In the genomic region with DNA sequence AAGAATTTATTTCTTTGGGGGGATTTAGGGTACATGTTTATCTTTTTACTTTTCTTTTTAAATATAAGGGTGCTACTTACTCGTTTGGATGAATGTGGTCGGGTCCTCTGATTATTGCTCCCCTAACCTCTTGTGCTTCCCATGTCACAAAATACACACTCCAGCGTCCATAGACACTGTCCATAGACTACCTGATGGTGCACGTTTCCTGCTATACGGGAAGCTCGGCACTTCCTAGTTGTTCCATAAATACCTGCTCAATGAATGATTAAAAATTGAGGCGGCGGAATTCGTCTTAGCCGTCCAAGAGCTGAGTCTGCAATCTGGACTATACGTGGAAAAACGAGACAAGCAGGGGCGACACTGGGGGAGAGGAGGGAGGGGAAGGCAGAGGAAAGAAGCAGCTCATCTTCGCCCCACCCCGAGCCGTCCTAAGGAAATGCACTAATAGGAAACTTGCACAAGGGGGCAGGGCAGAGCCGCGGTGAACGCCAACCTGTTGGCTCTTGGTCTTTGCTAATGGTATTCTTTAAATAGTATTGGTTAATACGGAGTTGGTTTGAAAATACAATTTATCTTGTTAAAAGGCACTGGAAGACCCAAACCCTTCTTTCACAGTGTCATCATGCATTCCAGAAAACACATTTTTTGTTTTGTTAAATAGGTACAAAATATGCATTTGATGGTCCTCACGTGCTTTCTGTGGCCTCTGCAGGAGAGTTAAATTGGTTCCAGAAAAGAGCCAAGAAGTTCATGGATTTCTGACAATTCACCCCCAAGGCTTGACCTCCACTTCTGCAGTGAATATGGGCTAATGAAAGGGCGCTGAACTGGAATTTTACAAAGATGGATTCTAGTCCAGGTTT, we compare ENCODE assay signal across 8 cellular contexts.
A peak's percentile ranks its signal among the peaks of the same experiment; 100 is the strongest.
DNase-seq lines count a peak whose midpoint lies in the region; ATAC-seq and TF ChIP-seq lines count a peak whose summit lies in the region.

No MANE protein-coding gene starts in this region.

- H3K4me3 ChIP-seq in KMS-11 (IDR thresholded peaks at IDR 0.05; ENCODE audit: insufficient read depth, low read depth, low read length): no peak overlapping the region

- H3K27ac ChIP-seq in KMS-11: no peak overlapping the region

- H3K9ac ChIP-seq in KMS-11: no peak overlapping the region

- no peaks in the 10 kb centered on the region for H3K4me1 ChIP-seq in KMS-11 (ENCODE audit: low read depth, poor library complexity, severe bottlenecking)

- peaks cover 10% of the 10 kb centered on the region for H3K27me3 Mint-ChIP-seq in stimulated activated naive CD8-positive, alpha-beta T cell treated with anti-CD3 and anti-CD28 coated beads, Interleukin-15, amount 100 ng/mL, for 72 hours

- TF ChIP-seq CTCF in KMS-11 (conservative IDR thresholded peaks at IDR 0.05; ENCODE audit: low read depth, low read length): 0 out of 2 replicates have a peak, but pooled peaks have one; percentile 20

- H3K4me3 Mint-ChIP-seq in stimulated activated naive CD8-positive, alpha-beta T cell treated with anti-CD3 and anti-CD28 coated beads, Interleukin-15, amount 100 ng/mL, for 72 hours: peak overlapping the region; percentile 27 to 78

- no peaks in the 10 kb centered on the region for H4K20me1 ChIP-seq in KMS-11 (ENCODE audit: insufficient read depth)

- DNase-seq in EH (ENCODE audit: low read depth) (peak; percentile 32), amniotic epithelial cell (ENCODE audit: low read depth) (peak; percentile 30), iPS-NIHi7 (ENCODE audit: extremely low spot score) (peak; percentile 77)
- peak; percentile 16 to 44 for DNase-seq in stimulated activated naive CD8-positive, alpha-beta T cell treated with anti-CD3 and anti-CD28 coated beads, Interleukin-15, amount 100 ng/mL, for 72 hours

- H3K27ac Mint-ChIP-seq in stimulated activated naive CD8-positive, alpha-beta T cell treated with anti-CD3 and anti-CD28 coated beads, Interleukin-15, amount 100 ng/mL, for 72 hours: no peak overlapping the region

- no peaks in the 10 kb centered on the region for H3K27me3 ChIP-seq in KMS-11 (ENCODE audit: insufficient read depth, low read depth)

- no peak overlapping the region for H3K4me2 ChIP-seq in KMS-11

- no peaks in the 10 kb centered on the region for H3K4me1 Mint-ChIP-seq in stimulated activated naive CD8-positive, alpha-beta T cell treated with anti-CD3 and anti-CD28 coated beads, Interleukin-15, amount 100 ng/mL, for 72 hours

- ATAC-seq in GM19452 (IDR thresholded peaks at IDR 0.05; ENCODE audit: unreplicated experiment) (peak; percentile 91), HG02763 (IDR thresholded peaks at IDR 0.05; ENCODE audit: unreplicated experiment) (no peak), HG02870 (IDR thresholded peaks at IDR 0.05; ENCODE audit: unreplicated experiment) (no peak)
- peak; percentile 84 for ATAC-seq in stimulated activated naive CD8-positive, alpha-beta T cell treated with anti-CD3 and anti-CD28 coated beads, Interleukin-15, amount 100 ng/mL, for 72 hours

- H3K36me3 ChIP-seq in KMS-11 (ENCODE audit: insufficient read depth): no peaks in the 10 kb centered on the region

- H3K9me3 Mint-ChIP-seq in stimulated activated naive CD8-positive, alpha-beta T cell treated with anti-CD3 and anti-CD28 coated beads, Interleukin-15, amount 100 ng/mL, for 72 hours: peaks cover 25 to 34% of the 10 kb centered on the region in 2 donors

- no peaks in the 10 kb centered on the region for H3K79me2 ChIP-seq in KMS-11 (ENCODE audit: insufficient read depth, low read depth)

- H2AFZ ChIP-seq in KMS-11 (ENCODE audit: low read depth): no peak overlapping the region

Comparison
In these comparisons a context has a peak if more than half of its experiments do, and no peak if none do; other contexts are left out.
1. ATAC-seq: peak in GM19452 (single experiment) and stimulated activated naive CD8-positive, alpha-beta T cell treated with anti-CD3 and anti-CD28 coated beads, Interleukin-15, amount 100 ng/mL, for 72 hours (single experiment); none in HG02763 (single experiment) and HG02870 (single experiment).
2. Peak in every context shown above with its lines, with median percentiles within 50 percentile points of each other: DNase-seq.